18 cellular contexts compared by ENCODE assay signal in the genomic region with DNA sequence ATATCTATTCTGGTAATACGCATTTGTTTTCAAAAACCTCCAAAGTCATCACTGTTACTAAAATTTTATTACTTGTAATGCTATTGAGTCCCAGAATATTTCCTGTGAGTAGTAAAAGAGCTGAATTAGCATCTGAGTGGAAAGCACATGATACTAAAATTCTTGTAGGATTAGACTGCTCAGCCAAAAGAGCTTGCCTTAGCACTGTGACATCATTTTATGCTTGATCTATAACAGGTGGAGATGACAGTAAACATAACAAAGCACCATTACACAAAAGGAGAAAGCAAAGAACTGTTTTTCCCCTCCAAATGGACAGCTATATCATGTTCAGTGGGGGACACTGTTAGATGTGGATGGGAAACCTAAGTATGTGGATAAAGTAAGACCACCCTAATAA. TPM values are rescaled to one million over a fixed set of nuclear protein-coding genes. Genes with fewer than 3 reads are reported as not detected.
DNase-seq lines count a peak whose midpoint lies in the region; ATAC-seq and TF ChIP-seq lines count a peak whose summit lies in the region.
"Had no signal": no experiment of that assay in that cellular context is flagged by ENCODE, and none has a peak within 500 bp of the region (broad histone marks: within the 10 kb centered on the region; RNA-seq: fewer than 3 reads in every experiment).

No MANE protein-coding gene starts in this region.

- H3K4me1 Mint-ChIP-seq in activated T-cell treated with anti-CD3 and anti-CD28 coated beads, Interleukin-2, amount 50 U/mL, for 24 hours (ENCODE audit: low read depth), result peaks cover 55% of the 10 kb centered on the region
- H3K4me1 Mint-ChIP-seq in activated T-helper 1 cell treated with anti-CD3 and anti-CD28 coated beads, Interleukin-12 subunit alpha, Interleukin-12 subunit beta, Interleukin-2, Interleukin-4 antibody, amounts not matched to agents 30 ng/mL and 10 ng/mL and 1 ng/mL, durations not matched to agents 14 hours and 24 hours and 36 hours (ENCODE audit: low read depth), result peaks cover 57% of the 10 kb centered on the region

- no peaks in the 10 kb centered on the region for H3K27me3 Mint-ChIP-seq in activated T-cell treated with anti-CD3 and anti-CD28 coated beads, Interleukin-2, amount 50 U/mL, for 24 hours
- no peaks in the 10 kb centered on the region for H3K27me3 Mint-ChIP-seq in activated T-helper 1 cell treated with anti-CD3 and anti-CD28 coated beads, Interleukin-12 subunit alpha, Interleukin-12 subunit beta, Interleukin-2, Interleukin-4 antibody, amounts not matched to agents 30 ng/mL and 10 ng/mL and 1 ng/mL, durations not matched to agents 14 hours and 24 hours and 36 hours (ENCODE audit: insufficient read depth)

- no peak overlapping the region for H3K18ac ChIP-seq in neuronal stem cell (ENCODE audit: low read length)

- intact Hi-C loops in activated T-helper 1 cell treated with anti-CD3 and anti-CD28 coated beads, Interleukin-12 subunit alpha, Interleukin-12 subunit beta, Interleukin-2, Interleukin-4 antibody, amounts not matched to agents 30 ng/mL and 10 ng/mL and 1 ng/mL, durations not matched to agents 14 hours and 24 hours and 36 hours (cut with micrococcal nuclease), result no loop called here

- no peaks in the 10 kb centered on the region for H3K9me3 ChIP-seq in neuronal stem cell (replicated peaks in 1 of 2; ENCODE audit: control insufficient read depth in 2 of 2, insufficient read depth in 1 of 2, low read depth in 1 of 2, low read length in 2 of 2)

- no CpG with 5 or more reads among the region's 1 CpG for WGBS in neuronal stem cell (ENCODE audit: extremely low coverage in 2 of 2, insufficient read length in 2 of 2, insufficient replicate concordance in 1 of 2), 2 donors

- no peak overlapping the region for H3K23ac ChIP-seq in neuronal stem cell (ENCODE audit: low read depth, low read length, poor library complexity)

- no peak for DNase-seq in activated T-cell treated with anti-CD3 and anti-CD28 coated beads, Interleukin-2, amount 50 U/mL, for 24 hours
- no peak for DNase-seq in activated T-cell treated with anti-CD3 and anti-CD28 coated beads, Interleukin-2, amount 50 U/mL, for 1 hour
- no peak for DNase-seq in activated T-helper 1 cell treated with anti-CD3 and anti-CD28 coated beads, Interleukin-12 subunit alpha, Interleukin-12 subunit beta, Interleukin-2, Interleukin-4 antibody, amounts not matched to agents 30 ng/mL and 10 ng/mL and 1 ng/mL, durations not matched to agents 14 hours and 24 hours and 36 hours (ENCODE audit: low spot score)
- no peak for DNase-seq in foreskin keratinocyte
- DNase-seq in stromal cell of bone marrow (ENCODE audit: low read depth), result peak; percentile 46
- DNase-seq in neuronal stem cell (ENCODE audit: low spot score), result no peak
- no peak for DNase-seq in NOMO-1 (lab: John Stamatoyannopoulos, UW; ENCODE audit: unreplicated experiment in 2 of 2)
- no peak for DNase-seq in activated CD4-positive, alpha-beta T cell treated with anti-CD3 and anti-CD28 coated beads for 4 hours
- DNase-seq: caudate nucleus, COR-L47, endodermal cell, GDM1, glutamatergic neuron, NCI-H1436, NCI-H510A treated with DMSO at 0.1 percent for 48 hours had no signal

- H3K27ac ChIP-seq in foreskin keratinocyte, result no peak overlapping the region
- H3K27ac ChIP-seq in neuronal stem cell (replicated peaks; ENCODE audit: low read length), result no peak overlapping the region
- H3K27ac ChIP-seq: HL-60 had no signal

- no peak overlapping the region for H3K4ac ChIP-seq in neuronal stem cell (ENCODE audit: low read length)

- H2BK15ac ChIP-seq in neuronal stem cell (ENCODE audit: low read length), result no peak overlapping the region

- H2BK12ac ChIP-seq in neuronal stem cell (ENCODE audit: low read length), result no peak overlapping the region

- no peak overlapping the region for H4K8ac ChIP-seq in neuronal stem cell (ENCODE audit: low read depth, low read length)

- H3K4me1 ChIP-seq in foreskin keratinocyte, result peaks cover 5% of the 10 kb centered on the region
- H3K4me1 ChIP-seq in neuronal stem cell (ENCODE audit: control insufficient read depth in 2 of 2, insufficient read depth in 1 of 2, low read depth in 1 of 2, low read length in 2 of 2), result peaks cover 0 to 9% of the 10 kb centered on the region in 2 donors

- H3K9ac ChIP-seq in neuronal stem cell (ENCODE audit: low read depth, low read length, poor library complexity), result no peak overlapping the region

- H2AFZ ChIP-seq in neuronal stem cell (ENCODE audit: low read length), result no peak overlapping the region

- no peak overlapping the region for H2AK5ac ChIP-seq in neuronal stem cell (ENCODE audit: low read depth, low read length)

- H3K14ac ChIP-seq in neuronal stem cell (ENCODE audit: low read length), result no peak overlapping the region

- no peak overlapping the region for H2BK5ac ChIP-seq in neuronal stem cell (ENCODE audit: low read length)

- H3K4me3 Mint-ChIP-seq in activated T-cell treated with anti-CD3 and anti-CD28 coated beads, Interleukin-2, amount 50 U/mL, for 24 hours, result no peak overlapping the region
- H3K4me3 Mint-ChIP-seq in activated T-helper 1 cell treated with anti-CD3 and anti-CD28 coated beads, Interleukin-12 subunit alpha, Interleukin-12 subunit beta, Interleukin-2, Interleukin-4 antibody, amounts not matched to agents 30 ng/mL and 10 ng/mL and 1 ng/mL, durations not matched to agents 14 hours and 24 hours and 36 hours, result no peak overlapping the region
- H3K4me3 Mint-ChIP-seq: endodermal cell had no signal

- H3K4me2 ChIP-seq in neuronal stem cell (ENCODE audit: insufficient read depth, low read length, poor library complexity, severe bottlenecking), result no peak overlapping the region

- no peak overlapping the region for H2BK120ac ChIP-seq in neuronal stem cell (ENCODE audit: low read depth, low read length)

- H3K27ac Mint-ChIP-seq in activated T-cell treated with anti-CD3 and anti-CD28 coated beads, Interleukin-2, amount 50 U/mL, for 24 hours, result peak overlapping the region; percentile 85
- peak overlapping the region; percentile 61 for H3K27ac Mint-ChIP-seq in activated T-helper 1 cell treated with anti-CD3 and anti-CD28 coated beads, Interleukin-12 subunit alpha, Interleukin-12 subunit beta, Interleukin-2, Interleukin-4 antibody, amounts not matched to agents 30 ng/mL and 10 ng/mL and 1 ng/mL, durations not matched to agents 14 hours and 24 hours and 36 hours
- H3K27ac Mint-ChIP-seq: endodermal cell, progenitor cell of endocrine pancreas had no signal

- peak; percentile 37 for ATAC-seq in foreskin keratinocyte

- no peaks in the 10 kb centered on the region for H3K79me1 ChIP-seq in neuronal stem cell (ENCODE audit: low read depth, low read length)

- no peaks in the 10 kb centered on the region for H3K27me3 ChIP-seq in foreskin keratinocyte
- peaks cover 0 to 2% (median 0%) of the 10 kb centered on the region in 3 experiments for H3K27me3 ChIP-seq in neuronal stem cell (ENCODE audit: control insufficient read depth in 3 of 3, insufficient read depth in 3 of 3, low read depth in 1 of 3, low read length in 3 of 3)

- peaks cover 1% of the 10 kb centered on the region for H3K36me3 Mint-ChIP-seq in activated T-cell treated with anti-CD3 and anti-CD28 coated beads, Interleukin-2, amount 50 U/mL, for 24 hours (ENCODE audit: low read depth)
- H3K36me3 Mint-ChIP-seq in activated T-helper 1 cell treated with anti-CD3 and anti-CD28 coated beads, Interleukin-12 subunit alpha, Interleukin-12 subunit beta, Interleukin-2, Interleukin-4 antibody, amounts not matched to agents 30 ng/mL and 10 ng/mL and 1 ng/mL, durations not matched to agents 14 hours and 24 hours and 36 hours (ENCODE audit: low read depth), result no peaks in the 10 kb centered on the region

- no peak overlapping the region for H3K4me3 ChIP-seq in neuronal stem cell (ENCODE audit: low read length in 2 of 2)

- H3K9me3 Mint-ChIP-seq in activated T-cell treated with anti-CD3 and anti-CD28 coated beads, Interleukin-2, amount 50 U/mL, for 24 hours, result no peaks in the 10 kb centered on the region
- no peaks in the 10 kb centered on the region for H3K9me3 Mint-ChIP-seq in activated T-helper 1 cell treated with anti-CD3 and anti-CD28 coated beads, Interleukin-12 subunit alpha, Interleukin-12 subunit beta, Interleukin-2, Interleukin-4 antibody, amounts not matched to agents 30 ng/mL and 10 ng/mL and 1 ng/mL, durations not matched to agents 14 hours and 24 hours and 36 hours
- H3K9me3 Mint-ChIP-seq: activated naive CD4-positive, alpha-beta T cell treated with anti-CD3 and anti-CD28 coated beads, Interleukin-2, amount 50 U/mL, for 72 hours; endodermal cell had no signal

- no peak for TF ChIP-seq CTCF in foreskin keratinocyte (conservative IDR thresholded peaks at IDR 0.05)

- no peak overlapping the region for H4K91ac ChIP-seq in neuronal stem cell (ENCODE audit: low read depth, low read length, poor library complexity)

- no peaks in the 10 kb centered on the region for H3K36me3 ChIP-seq in neuronal stem cell (replicated peaks in 1 of 2; ENCODE audit: control insufficient read depth in 2 of 2, insufficient read depth in 2 of 2, low read length in 2 of 2)

RNA-seq across cellular contexts. Expression of a gene that starts 5.8 kb away (rescaled TPM):
- 30.8 and 32.0 TPM in 2 replicates for total RNA-seq in activated T-helper 1 cell treated with anti-CD3 and anti-CD28 coated beads, Interleukin-12 subunit alpha, Interleukin-12 subunit beta, Interleukin-2, Interleukin-4 antibody, amounts not matched to agents 30 ng/mL and 10 ng/mL and 1 ng/mL, durations not matched to agents 14 hours and 24 hours and 36 hours
- 5.3 and 6.4 TPM in 2 replicates for total RNA-seq in foreskin keratinocyte
- polyA plus RNA-seq in foreskin keratinocyte, result 1.0 TPM in 2 replicates
- polyA plus RNA-seq in neuronal stem cell (2013, experiment 1 of 2), result 1.5 TPM
- 1.4 TPM for polyA plus RNA-seq in neuronal stem cell (2013, experiment 2 of 2)
